In genomic region chr2:37284386-37284785, GRCh38 we compare ENCODE assay signal across 17 cellular contexts.
"Had no signal": no experiment of that assay in that cellular context is flagged by ENCODE, and none has a peak within 500 bp of the region (broad histone marks: within the 10 kb centered on the region; RNA-seq: fewer than 3 reads in every experiment).

No MANE protein-coding gene starts in this region.

- ATAC-seq: lower lobe of right lung; natural killer cell treated with Interleukin-12 subunit alpha and Interleukin-12 subunit beta and Interleukin-15 and Interleukin-18, amount 100 ng/mL, for 72 hours; stimulated activated naive CD8-positive, alpha-beta T cell treated with anti-CD3 and anti-CD28 coated beads, Interleukin-15, Interleukin-2, amounts not matched to agents 100 U/mL and 50 U/mL, for 24 hours had no signal

- H3K4me1 ChIP-seq: lower lobe of right lung, uterus had no signal

- H3K27me3 ChIP-seq: neutrophil, sigmoid colon, tibial artery, uterus had no signal

- H3K36me3 ChIP-seq: neutrophil, uterus had no signal

- H3K9me3 ChIP-seq: lower lobe of right lung, neutrophil, sigmoid colon, tibial artery, uterus had no signal

- H3K4me3 ChIP-seq: lower lobe of right lung, sigmoid colon, uterus had no signal

- H3K27ac ChIP-seq: epithelial cell of prostate, lower lobe of right lung, neutrophil, sigmoid colon, uterus had no signal

- DNase-seq: activated CD4-positive, alpha-beta memory T cell treated with anti-CD3 and anti-CD28 coated beads for 36 hours; activated T-cell treated with anti-CD3 and anti-CD28 coated beads for 4 hours; amniotic stem cell; endodermal cell; foreskin melanocyte; glutamatergic neuron; hippocampal formation; islet precursor cell; lower lobe of right lung; sigmoid colon; stimulated activated naive CD8-positive, alpha-beta T cell treated with anti-CD3 and anti-CD28 coated beads, Interleukin-15, Interleukin-2, amounts not matched to agents 100 U/mL and 50 U/mL, for 24 hours; substantia nigra; tibial artery; uterus had no signal
